ENCODE assay signal across 13 cellular contexts in the genomic region with DNA sequence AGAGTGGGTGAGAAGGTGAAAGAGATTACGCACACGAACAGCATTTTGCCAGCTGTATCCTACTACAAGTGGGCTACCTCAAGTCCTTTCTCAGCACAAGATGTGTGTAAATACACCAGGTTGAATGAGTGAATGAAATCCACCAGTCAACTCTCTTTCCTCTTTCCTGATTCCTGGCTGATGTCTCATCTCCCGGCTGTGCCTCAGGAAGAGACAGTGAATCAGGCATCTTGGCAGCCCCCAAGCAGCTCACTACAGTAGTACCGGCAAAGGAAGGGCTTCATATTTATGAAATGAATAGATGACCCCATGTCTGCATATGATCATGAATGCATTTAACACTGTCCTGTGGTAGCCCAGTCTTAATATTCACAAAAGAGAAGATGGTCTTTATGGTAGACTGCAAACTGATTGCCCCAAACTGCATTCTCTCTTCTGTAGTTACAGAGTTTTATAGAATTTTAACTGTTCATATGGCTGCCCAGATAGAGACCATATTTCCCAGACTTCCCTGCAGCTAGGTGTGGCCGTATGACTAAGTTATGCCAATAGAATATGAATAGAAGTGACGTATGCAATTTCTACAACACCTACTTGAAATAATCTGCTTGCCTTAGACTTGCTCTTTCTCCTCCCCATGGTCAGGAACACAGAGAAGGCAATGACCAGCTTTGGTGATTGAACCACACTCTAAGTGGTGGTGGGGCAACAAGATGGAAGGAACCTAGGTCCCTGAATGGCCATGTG. TPM values are rescaled to one million over a fixed set of nuclear protein-coding genes. Genes with fewer than 3 reads are reported as not detected.
DNase-seq lines count a peak whose midpoint lies in the region; ATAC-seq and TF ChIP-seq lines count a peak whose summit lies in the region.
"Had no signal": no experiment of that assay in that cellular context is flagged by ENCODE, and none has a peak within 500 bp of the region (broad histone marks: within the 10 kb centered on the region; RNA-seq: fewer than 3 reads in every experiment).

No MANE protein-coding gene starts in this region.

- no peak for ATAC-seq in activated naive CD8-positive, alpha-beta T cell treated with anti-CD3 and anti-CD28 coated beads, Interleukin-2, amount 10 ng/mL, durations not matched to agents 7 days and 5 days (ENCODE audit: low read depth)
- no peak for ATAC-seq in stimulated activated memory B cell treated with anti-CD40 and anti-IgM and Interleukin-4, amounts not matched to agents 10 μg/mL and 1 μg/mL and 100 μg/mL, for 72 hours
- ATAC-seq in HG02870 (IDR thresholded peaks at IDR 0.05; ENCODE audit: unreplicated experiment) (no peak), HG03432 (IDR thresholded peaks at IDR 0.05; ENCODE audit: unreplicated experiment) (no peak)

- H3K36me3 Mint-ChIP-seq in activated naive CD8-positive, alpha-beta T cell treated with anti-CD3 and anti-CD28 coated beads, Interleukin-2, amount 10 ng/mL, durations not matched to agents 7 days and 5 days: peaks cover 2% of the 10 kb centered on the region
- H3K36me3 Mint-ChIP-seq in activated naive CD8-positive, alpha-beta T cell treated with anti-CD3 and anti-CD28 coated beads for 36 hours: no peaks in the 10 kb centered on the region
- peaks cover 63% of the 10 kb centered on the region for H3K36me3 Mint-ChIP-seq in stimulated activated memory B cell treated with anti-CD40 and anti-IgM and Interleukin-4, amounts not matched to agents 10 μg/mL and 1 μg/mL and 100 μg/mL, for 72 hours

- POLR2A ChIA-PET in activated naive CD8-positive, alpha-beta T cell treated with anti-CD3 and anti-CD28 coated beads, Interleukin-2, amount 10 ng/mL, durations not matched to agents 7 days and 5 days (lab: Charles Lee): no interaction called here

- peaks cover 4% of the 10 kb centered on the region for H3K9me3 Mint-ChIP-seq in activated naive CD8-positive, alpha-beta T cell treated with anti-CD3 and anti-CD28 coated beads, Interleukin-2, amount 10 ng/mL, durations not matched to agents 7 days and 5 days
- peaks cover 1% of the 10 kb centered on the region for H3K9me3 Mint-ChIP-seq in activated naive CD8-positive, alpha-beta T cell treated with anti-CD3 and anti-CD28 coated beads for 36 hours
- H3K9me3 Mint-ChIP-seq in stimulated activated memory B cell treated with anti-CD40 and anti-IgM and Interleukin-4, amounts not matched to agents 10 μg/mL and 1 μg/mL and 100 μg/mL, for 72 hours: peaks cover 4% of the 10 kb centered on the region

- no peak overlapping the region for H3K4me3 Mint-ChIP-seq in activated naive CD8-positive, alpha-beta T cell treated with anti-CD3 and anti-CD28 coated beads, Interleukin-2, amount 10 ng/mL, durations not matched to agents 7 days and 5 days
- H3K4me3 Mint-ChIP-seq in activated naive CD8-positive, alpha-beta T cell treated with anti-CD3 and anti-CD28 coated beads for 36 hours: no peak overlapping the region
- no peak overlapping the region for H3K4me3 Mint-ChIP-seq in stimulated activated memory B cell treated with anti-CD40 and anti-IgM and Interleukin-4, amounts not matched to agents 10 μg/mL and 1 μg/mL and 100 μg/mL, for 72 hours
- H3K4me3 Mint-ChIP-seq: B cell had no signal

- peak overlapping the region; percentile 96 for H3K27ac Mint-ChIP-seq in activated naive CD8-positive, alpha-beta T cell treated with anti-CD3 and anti-CD28 coated beads, Interleukin-2, amount 10 ng/mL, durations not matched to agents 7 days and 5 days
- H3K27ac Mint-ChIP-seq in activated naive CD8-positive, alpha-beta T cell treated with anti-CD3 and anti-CD28 coated beads for 36 hours: no peak overlapping the region
- peak overlapping the region; percentile 5 for H3K27ac Mint-ChIP-seq in stimulated activated memory B cell treated with anti-CD40 and anti-IgM and Interleukin-4, amounts not matched to agents 10 μg/mL and 1 μg/mL and 100 μg/mL, for 72 hours
- H3K27ac Mint-ChIP-seq: B cell had no signal

- peaks cover 22% of the 10 kb centered on the region for H3K4me1 Mint-ChIP-seq in activated naive CD8-positive, alpha-beta T cell treated with anti-CD3 and anti-CD28 coated beads, Interleukin-2, amount 10 ng/mL, durations not matched to agents 7 days and 5 days
- H3K4me1 Mint-ChIP-seq in activated naive CD8-positive, alpha-beta T cell treated with anti-CD3 and anti-CD28 coated beads for 36 hours: peaks cover 7% of the 10 kb centered on the region
- H3K4me1 Mint-ChIP-seq in stimulated activated memory B cell treated with anti-CD40 and anti-IgM and Interleukin-4, amounts not matched to agents 10 μg/mL and 1 μg/mL and 100 μg/mL, for 72 hours: peaks cover 29% of the 10 kb centered on the region

- peaks cover 4% of the 10 kb centered on the region for H3K27me3 Mint-ChIP-seq in activated naive CD8-positive, alpha-beta T cell treated with anti-CD3 and anti-CD28 coated beads, Interleukin-2, amount 10 ng/mL, durations not matched to agents 7 days and 5 days
- H3K27me3 Mint-ChIP-seq in activated naive CD8-positive, alpha-beta T cell treated with anti-CD3 and anti-CD28 coated beads for 36 hours: no peaks in the 10 kb centered on the region
- H3K27me3 Mint-ChIP-seq in stimulated activated memory B cell treated with anti-CD40 and anti-IgM and Interleukin-4, amounts not matched to agents 10 μg/mL and 1 μg/mL and 100 μg/mL, for 72 hours: no peaks in the 10 kb centered on the region
- H3K27me3 Mint-ChIP-seq: B cell had no signal

- no peak overlapping the region for H3K27ac ChIP-seq in coronary artery
- H3K27ac ChIP-seq: SK-N-MC had no signal

- no peak for DNase-seq in activated naive CD8-positive, alpha-beta T cell treated with anti-CD3 and anti-CD28 coated beads, Interleukin-2, amount 10 ng/mL, durations not matched to agents 7 days and 5 days
- no peak for DNase-seq in activated naive CD8-positive, alpha-beta T cell treated with anti-CD3 and anti-CD28 coated beads for 36 hours
- DNase-seq in SW 1271 (lab: John Stamatoyannopoulos, UW): peak; percentile 57 to 78
- DNase-seq in fibroblast of peridontal ligament (ENCODE audit: extremely low read depth): peak; percentile 81
- DNase-seq in coronary artery (ENCODE audit: low spot score): no peak
- DNase-seq: activated CD8-positive, alpha-beta memory T cell treated with anti-CD3 and anti-CD28 coated beads, Interleukin-2, amount 50 U/mL, for 48 hours; NCI-H2081 treated with DMSO at 0.1 percent for 48 hours; stimulated activated naive CD4-positive, alpha-beta T cell treated with Interleukin-2 at 50 U/mL for 16 hours had no signal

- no peak for TF ChIP-seq CTCF in coronary artery (IDR thresholded peaks at IDR 0.05)

- no peak overlapping the region for H3K4me3 ChIP-seq in coronary artery
- H3K4me3 ChIP-seq: SK-N-MC had no signal

RNA-seq across cellular contexts. Expression of gene MGLL, which starts 22.7 kb away (rescaled TPM):
- 1 to 10 TPM; 2.1 to 3.6 TPM for total RNA-seq in activated naive CD8-positive, alpha-beta T cell treated with anti-CD3 and anti-CD28 coated beads, Interleukin-2, amount 10 ng/mL, durations not matched to agents 7 days and 5 days
- under 1 TPM; 0.28 to 0.29 TPM for total RNA-seq in activated naive CD8-positive, alpha-beta T cell treated with anti-CD3 and anti-CD28 coated beads for 36 hours

Comparison
In these comparisons a context has a peak if more than half of its experiments do, and no peak if none do; other contexts are left out.
1. DNase-seq: peak in SW 1271 (2 of 2) and fibroblast of peridontal ligament (single experiment); none in activated naive CD8-positive, alpha-beta T cell treated with anti-CD3 and anti-CD28 coated beads, Interleukin-2, amount 10 ng/mL, durations not matched to agents 7 days and 5 days (single experiment), activated naive CD8-positive, alpha-beta T cell treated with anti-CD3 and anti-CD28 coated beads for 36 hours (single experiment) and coronary artery (single experiment).